ENCODE assay signal across 1 cellular context in genomic region chr2:174248187-174248997, GRCh38.
TF ChIP-seq lines count a peak whose summit lies in the region.

Gene OLA1 (minus strand): TSS chr2:174248532. CDS start chr2:174246815, 1,717 bp downstream.

TF ChIP-seq in K562, 482 proteins besides CTCF, POLR2A, EP300 and RAD21 (continued from another document and continues in another):
- TF ChIP-seq ZFP30 (CRISPR knock-in tag; IDR thresholded peaks at IDR 0.05; ENCODE audit: borderline replicate concordance) (no peak), RFX7 (CRISPR knock-in tag; IDR thresholded peaks at IDR 0.05) (peak; percentile 58; the same call in 1 of the 2 replicates), JUN (IDR thresholded peaks at IDR 0.05; ENCODE audit: borderline replicate concordance, low read depth, low read length) (peak; percentile 23; the same call in 1 of the 2 replicates), JUN (CRISPR knock-in tag; IDR thresholded peaks at IDR 0.05; ENCODE audit: borderline replicate concordance) (0 out of 2 replicates have a peak, but pooled peaks have one; percentile 14), VEZF1 (CRISPR knock-in tag; IDR thresholded peaks at IDR 0.05) (peak; percentile 86), KAT8 (IDR thresholded peaks at IDR 0.05; ENCODE audit: low read depth) (no peak), PTTG1 (tag; IDR thresholded peaks at IDR 0.05; ENCODE audit: low read depth) (no peak), MNT (conservative IDR thresholded peaks at IDR 0.05) (peak; percentile 89 to 94), POLR3G (IDR thresholded peaks at IDR 0.05; ENCODE audit: extremely low read depth, insufficient read length, insufficient replicate concordance) (no peak), ZBTB34 (CRISPR knock-in tag; IDR thresholded peaks at IDR 0.05) (no peak), ZNF140 (CRISPR knock-in tag; IDR thresholded peaks at IDR 0.05) (no peak), SIRT6 (IDR thresholded peaks at IDR 0.05; ENCODE audit: low read depth, low read length) (no peak), ZNF384 (IDR thresholded peaks at IDR 0.05; ENCODE audit: low read depth, low read length) (no peak), ESRRB (CRISPR knock-in tag; IDR thresholded peaks at IDR 0.05; ENCODE audit: borderline replicate concordance) (no peak), DDX20 (tag; IDR thresholded peaks at IDR 0.05; ENCODE audit: low read depth) (no peak), ZNF644 (tag; IDR thresholded peaks at IDR 0.05; ENCODE audit: low read depth) (no peak), NCOA1 (IDR thresholded peaks at IDR 0.05; ENCODE audit: low read depth) (no peak), ZBTB33 (CRISPR knock-in tag; IDR thresholded peaks at IDR 0.05) (peak; percentile 62), EWSR1 (IDR thresholded peaks at IDR 0.05; ENCODE audit: borderline replicate concordance, low read depth, partially characterized antibody) (no peak), ZNF395 (CRISPR knock-in tag; IDR thresholded peaks at IDR 0.05) (peak; percentile 87), HMG20B (CRISPR knock-in tag; IDR thresholded peaks at IDR 0.05) (no peak), NR2F6 (CRISPR knock-in tag; IDR thresholded peaks at IDR 0.05) (no peak), ZNF586 (CRISPR knock-in tag; conservative IDR thresholded peaks at IDR 0.05) (no peak), HDAC1 (IDR thresholded peaks at IDR 0.05) (peak in 1 of 2 experiments; percentile 77; a peak in 2 of 4 replicates), TAF15 (IDR thresholded peaks at IDR 0.05; ENCODE audit: low read depth, low read length) (no peak), ZNF717 (CRISPR knock-in tag; IDR thresholded peaks at IDR 0.05) (no peak), EZH2 (IDR thresholded peaks at IDR 0.05; ENCODE audit: borderline replicate concordance, low read depth, low read length) (no peak), TOE1 (IDR thresholded peaks at IDR 0.05; ENCODE audit: borderline replicate concordance) (peak; percentile 60; the same call in 1 of the 2 replicates), TOE1 (CRISPR knock-in tag; IDR thresholded peaks at IDR 0.05; ENCODE audit: borderline replicate concordance, low read depth) (no peak), KAT2B (IDR thresholded peaks at IDR 0.05; ENCODE audit: low read depth, low read length) (no peak), POLR2AphosphoS2 (IDR thresholded peaks at IDR 0.05; ENCODE audit: low read length) (peak; percentile 59; the same call in 1 of the 2 replicates), ZNF277 (CRISPR knock-in tag; IDR thresholded peaks at IDR 0.05; ENCODE audit: borderline replicate concordance) (no peak)
- TF ChIP-seq, protein P1, sequence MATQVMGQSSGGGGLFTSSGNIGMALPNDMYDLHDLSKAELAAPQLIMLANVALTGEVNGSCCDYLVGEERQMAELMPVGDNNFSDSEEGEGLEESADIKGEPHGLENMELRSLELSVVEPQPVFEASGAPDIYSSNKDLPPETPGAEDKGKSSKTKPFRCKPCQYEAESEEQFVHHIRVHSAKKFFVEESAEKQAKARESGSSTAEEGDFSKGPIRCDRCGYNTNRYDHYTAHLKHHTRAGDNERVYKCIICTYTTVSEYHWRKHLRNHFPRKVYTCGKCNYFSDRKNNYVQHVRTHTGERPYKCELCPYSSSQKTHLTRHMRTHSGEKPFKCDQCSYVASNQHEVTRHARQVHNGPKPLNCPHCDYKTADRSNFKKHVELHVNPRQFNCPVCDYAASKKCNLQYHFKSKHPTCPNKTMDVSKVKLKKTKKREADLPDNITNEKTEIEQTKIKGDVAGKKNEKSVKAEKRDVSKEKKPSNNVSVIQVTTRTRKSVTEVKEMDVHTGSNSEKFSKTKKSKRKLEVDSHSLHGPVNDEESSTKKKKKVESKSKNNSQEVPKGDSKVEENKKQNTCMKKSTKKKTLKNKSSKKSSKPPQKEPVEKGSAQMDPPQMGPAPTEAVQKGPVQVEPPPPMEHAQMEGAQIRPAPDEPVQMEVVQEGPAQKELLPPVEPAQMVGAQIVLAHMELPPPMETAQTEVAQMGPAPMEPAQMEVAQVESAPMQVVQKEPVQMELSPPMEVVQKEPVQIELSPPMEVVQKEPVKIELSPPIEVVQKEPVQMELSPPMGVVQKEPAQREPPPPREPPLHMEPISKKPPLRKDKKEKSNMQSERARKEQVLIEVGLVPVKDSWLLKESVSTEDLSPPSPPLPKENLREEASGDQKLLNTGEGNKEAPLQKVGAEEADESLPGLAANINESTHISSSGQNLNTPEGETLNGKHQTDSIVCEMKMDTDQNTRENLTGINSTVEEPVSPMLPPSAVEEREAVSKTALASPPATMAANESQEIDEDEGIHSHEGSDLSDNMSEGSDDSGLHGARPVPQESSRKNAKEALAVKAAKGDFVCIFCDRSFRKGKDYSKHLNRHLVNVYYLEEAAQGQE (CRISPR knock-in tag; IDR thresholded peaks at IDR 0.05; ENCODE audit: low read depth): peak; percentile 63
- TF ChIP-seq, protein P2, sequence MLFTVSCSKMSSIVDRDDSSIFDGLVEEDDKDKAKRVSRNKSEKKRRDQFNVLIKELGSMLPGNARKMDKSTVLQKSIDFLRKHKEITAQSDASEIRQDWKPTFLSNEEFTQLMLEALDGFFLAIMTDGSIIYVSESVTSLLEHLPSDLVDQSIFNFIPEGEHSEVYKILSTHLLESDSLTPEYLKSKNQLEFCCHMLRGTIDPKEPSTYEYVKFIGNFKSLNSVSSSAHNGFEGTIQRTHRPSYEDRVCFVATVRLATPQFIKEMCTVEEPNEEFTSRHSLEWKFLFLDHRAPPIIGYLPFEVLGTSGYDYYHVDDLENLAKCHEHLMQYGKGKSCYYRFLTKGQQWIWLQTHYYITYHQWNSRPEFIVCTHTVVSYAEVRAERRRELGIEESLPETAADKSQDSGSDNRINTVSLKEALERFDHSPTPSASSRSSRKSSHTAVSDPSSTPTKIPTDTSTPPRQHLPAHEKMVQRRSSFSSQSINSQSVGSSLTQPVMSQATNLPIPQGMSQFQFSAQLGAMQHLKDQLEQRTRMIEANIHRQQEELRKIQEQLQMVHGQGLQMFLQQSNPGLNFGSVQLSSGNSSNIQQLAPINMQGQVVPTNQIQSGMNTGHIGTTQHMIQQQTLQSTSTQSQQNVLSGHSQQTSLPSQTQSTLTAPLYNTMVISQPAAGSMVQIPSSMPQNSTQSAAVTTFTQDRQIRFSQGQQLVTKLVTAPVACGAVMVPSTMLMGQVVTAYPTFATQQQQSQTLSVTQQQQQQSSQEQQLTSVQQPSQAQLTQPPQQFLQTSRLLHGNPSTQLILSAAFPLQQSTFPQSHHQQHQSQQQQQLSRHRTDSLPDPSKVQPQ (CRISPR knock-in tag; IDR thresholded peaks at IDR 0.05; ENCODE audit: borderline replicate concordance): no peak
- TF ChIP-seq, protein P3, sequence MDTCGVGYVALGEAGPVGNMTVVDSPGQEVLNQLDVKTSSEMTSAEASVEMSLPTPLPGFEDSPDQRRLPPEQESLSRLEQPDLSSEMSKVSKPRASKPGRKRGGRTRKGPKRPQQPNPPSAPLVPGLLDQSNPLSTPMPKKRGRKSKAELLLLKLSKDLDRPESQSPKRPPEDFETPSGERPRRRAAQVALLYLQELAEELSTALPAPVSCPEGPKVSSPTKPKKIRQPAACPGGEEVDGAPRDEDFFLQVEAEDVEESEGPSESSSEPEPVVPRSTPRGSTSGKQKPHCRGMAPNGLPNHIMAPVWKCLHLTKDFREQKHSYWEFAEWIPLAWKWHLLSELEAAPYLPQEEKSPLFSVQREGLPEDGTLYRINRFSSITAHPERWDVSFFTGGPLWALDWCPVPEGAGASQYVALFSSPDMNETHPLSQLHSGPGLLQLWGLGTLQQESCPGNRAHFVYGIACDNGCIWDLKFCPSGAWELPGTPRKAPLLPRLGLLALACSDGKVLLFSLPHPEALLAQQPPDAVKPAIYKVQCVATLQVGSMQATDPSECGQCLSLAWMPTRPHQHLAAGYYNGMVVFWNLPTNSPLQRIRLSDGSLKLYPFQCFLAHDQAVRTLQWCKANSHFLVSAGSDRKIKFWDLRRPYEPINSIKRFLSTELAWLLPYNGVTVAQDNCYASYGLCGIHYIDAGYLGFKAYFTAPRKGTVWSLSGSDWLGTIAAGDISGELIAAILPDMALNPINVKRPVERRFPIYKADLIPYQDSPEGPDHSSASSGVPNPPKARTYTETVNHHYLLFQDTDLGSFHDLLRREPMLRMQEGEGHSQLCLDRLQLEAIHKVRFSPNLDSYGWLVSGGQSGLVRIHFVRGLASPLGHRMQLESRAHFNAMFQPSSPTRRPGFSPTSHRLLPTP (IDR thresholded peaks at IDR 0.05; ENCODE audit: borderline replicate concordance, extremely low read depth, insufficient read length): no peak
